Comparison of ENCODE assay signal across 9 cellular contexts in the genomic region with DNA sequence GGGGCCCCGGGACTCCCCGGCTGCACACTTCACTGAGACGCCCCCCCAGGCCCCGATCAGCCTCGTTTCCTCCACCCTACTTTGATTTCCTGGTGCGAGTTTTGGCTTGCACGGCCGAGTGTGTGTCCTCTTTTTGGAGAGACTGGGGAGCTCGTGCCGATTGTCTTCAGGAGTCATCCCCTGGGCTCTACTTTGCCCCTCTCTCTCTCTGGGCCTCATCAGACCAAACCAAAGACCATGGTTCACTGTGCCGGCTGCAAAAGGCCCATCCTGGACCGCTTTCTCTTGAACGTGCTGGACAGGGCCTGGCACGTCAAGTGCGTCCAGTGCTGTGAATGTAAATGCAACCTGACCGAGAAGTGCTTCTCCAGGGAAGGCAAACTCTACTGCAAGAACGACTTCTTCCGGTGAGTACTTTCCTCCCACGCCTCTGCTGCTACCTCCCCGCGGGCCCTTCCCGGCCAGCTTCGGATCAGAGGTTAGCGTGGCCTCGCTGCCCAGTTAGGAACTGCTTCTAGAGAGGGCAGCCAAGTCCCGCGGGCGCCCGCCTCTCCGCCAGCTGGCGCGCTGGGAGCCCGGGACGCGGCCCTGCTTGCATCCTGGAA. TPM values are rescaled to one million over a fixed set of nuclear protein-coding genes. Genes with fewer than 3 reads are reported as not detected.
DNase-seq lines count a peak whose midpoint lies in the region; ATAC-seq and TF ChIP-seq lines count a peak whose summit lies in the region.
"Had no signal": no experiment of that assay in that cellular context is flagged by ENCODE, and none has a peak within 500 bp of the region (broad histone marks: within the 10 kb centered on the region; RNA-seq: fewer than 3 reads in every experiment).

No MANE protein-coding gene starts in this region.

- H3K79me2 ChIP-seq in GM23248 (ENCODE audit: insufficient read depth), result no peaks in the 10 kb centered on the region

- in situ Hi-C loops in GM23248 (cut with MboI), result no loop called here

- H3K9ac ChIP-seq in BLaER1, result no peak overlapping the region
- H3K9ac ChIP-seq in GM23248, result no peak overlapping the region

- no peaks in the 10 kb centered on the region for H3K9me2 ChIP-seq in GM23248 (ENCODE audit: insufficient read depth)

- no peak for TF ChIP-seq POLR2A in adrenal gland (IDR thresholded peaks at IDR 0.05)

- H3K27me3 ChIP-seq in BLaER1 (peaks cover 100% of the 10 kb centered on the region), GM23248 (replicated peaks; ENCODE audit: insufficient read depth) (peaks cover 96% of the 10 kb centered on the region), adrenal gland (peaks cover 98% of the 10 kb centered on the region)

- H3K4me2 ChIP-seq in BLaER1, result peak overlapping the region; percentile 62
- H3K4me2 ChIP-seq in GM23248 (ENCODE audit: unreplicated experiment), result no peak overlapping the region

- TF ChIP-seq CTCF in adrenal gland (IDR thresholded peaks at IDR 0.05), result no peak

- H2AFZ ChIP-seq in GM23248, result no peak overlapping the region; the same call in 1 of the 2 replicates

- WGBS in GM23248 (ENCODE audit: low coverage in 1 of 2, low lambda C conversion rate in 2 of 2, missing lambda C conversion rate in 2 of 2), 2 experiments, result 6 to 7% methylated on average over 34 to 35 of the region's 35 CpGs
- 6 to 15% (median 12%) methylated on average over 19 to 35 of the region's 35 CpGs for WGBS in adrenal gland, 4 donors

- peak; percentile 44 for DNase-seq in GM23248
- peak; percentile 28 for DNase-seq in activated naive CD4-positive, alpha-beta T cell treated with anti-CD3 and anti-CD28 coated beads, Interleukin-2, amount 50 U/mL, for 16 hours
- peak; percentile 74 for DNase-seq in kidney tubule cell (ENCODE audit: low spot score)
- DNase-seq in adrenal gland, result no peak
- DNase-seq in HPDE6-E6E7 (ENCODE audit: extremely low spot score), result no peak
- DNase-seq: Karpas-422 had no signal

- H3K4me1 ChIP-seq in BLaER1 (peaks cover 28% of the 10 kb centered on the region), GM23248 (ENCODE audit: insufficient read depth) (no peaks in the 10 kb centered on the region), adrenal gland (replicated peaks in 1 of 2) (peaks cover 13 to 41% of the 10 kb centered on the region in 2 donors)

- H3K4me3 ChIP-seq in BLaER1 (peak overlapping the region; percentile 46; the same call in 1 of the 2 replicates), GM23248 (peak overlapping the region; percentile 22; the same call in 1 of the 2 replicates), adrenal gland (no peak overlapping the region)

- H3K9me3 ChIP-seq in BLaER1 (peaks cover 40% of the 10 kb centered on the region), GM23248 (ENCODE audit: low read depth) (no peaks in the 10 kb centered on the region), adrenal gland (replicated peaks in 1 of 3) (no peaks in the 10 kb centered on the region)

- no peaks in the 10 kb centered on the region for H3F3A ChIP-seq in GM23248 (ENCODE audit: insufficient read depth)

- H4K20me1 ChIP-seq in BLaER1 (peaks cover 96% of the 10 kb centered on the region), GM23248 (ENCODE audit: insufficient read depth) (no peaks in the 10 kb centered on the region)

- intact Hi-C loops in adrenal gland (cut with DNase I), result no loop called here

- H3K27ac ChIP-seq in BLaER1, result no peak overlapping the region
- no peak overlapping the region for H3K27ac ChIP-seq in GM23248
- no peak overlapping the region for H3K27ac ChIP-seq in adrenal gland

- peaks cover 6% of the 10 kb centered on the region; the same call in 1 of the 2 replicates for H3K36me3 ChIP-seq in BLaER1
- H3K36me3 ChIP-seq in GM23248 (ENCODE audit: low read depth), result no peaks in the 10 kb centered on the region
- no peaks in the 10 kb centered on the region for H3K36me3 ChIP-seq in adrenal gland (replicated peaks in 1 of 2)

- no peak for ATAC-seq in GM21528 (IDR thresholded peaks at IDR 0.05; ENCODE audit: low FRiP score, unreplicated experiment)
- no peak for ATAC-seq in HG03571 (IDR thresholded peaks at IDR 0.05; ENCODE audit: unreplicated experiment)

RNA-seq across cellular contexts. Expression of a gene that starts 0.8 kb away (rescaled TPM):
- total RNA-seq in GM23248 (2014; rRNA removed; shearing (Covaris generic)), result not detected in 2 replicates
- polyA plus RNA-seq in GM23248 (2016; fragmentation: Nextera tagmentation; extraction: Ambion mirVana) (not detected in 2 replicates), adrenal gland (not detected)
- not detected for total RNA-seq in adrenal gland

RNA-seq across cellular contexts. Expression of a gene that starts 10.7 kb away (rescaled TPM):
- total RNA-seq in GM23248 (2014; rRNA removed; shearing (Covaris generic)), result 35.6 and 42.2 TPM in 2 replicates
- polyA plus RNA-seq in GM23248 (2016; fragmentation: Nextera tagmentation; extraction: Ambion mirVana) (48.1 and 50.2 TPM in 2 replicates), adrenal gland (10 to 100 TPM; 43.7 to 68.2 (median 47.8) TPM)
- 10 to 100 TPM; 21.0 to 58.9 (median 33.9) TPM for total RNA-seq in adrenal gland

Comparison
In these comparisons a context has a peak if more than half of its experiments do, and no peak if none do; other contexts are left out.
1. H3K4me3 ChIP-seq: peak in BLaER1 (single experiment) and GM23248 (single experiment); none in adrenal gland (0 of 4).
2. DNase-seq: peak in GM23248 (single experiment), activated naive CD4-positive, alpha-beta T cell treated with anti-CD3 and anti-CD28 coated beads, Interleukin-2, amount 50 U/mL, for 16 hours (single experiment) and kidney tubule cell (single experiment); none in adrenal gland (0 of 7) and HPDE6-E6E7 (single experiment).